31 cellular contexts compared by ENCODE assay signal in the genomic region with DNA sequence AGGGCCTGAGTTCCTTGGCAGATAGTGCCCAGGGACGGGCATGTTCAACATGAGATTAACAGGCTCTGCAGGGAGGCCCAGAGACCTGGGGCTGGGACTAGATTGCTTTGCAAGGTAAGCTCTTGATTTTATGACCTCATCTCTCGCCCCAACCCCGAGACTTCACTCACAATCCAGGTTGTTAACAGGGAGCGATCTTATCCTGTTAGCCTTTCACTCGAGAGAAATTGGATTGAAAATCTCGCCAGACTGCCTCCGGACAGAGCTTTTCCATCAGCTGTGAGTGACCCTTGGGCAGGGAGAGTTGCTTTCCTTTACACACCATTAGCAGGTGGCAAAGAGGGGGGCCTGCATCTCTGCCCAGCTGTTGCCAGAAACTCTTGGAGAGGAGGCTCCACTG.
"Had no signal": no experiment of that assay in that cellular context is flagged by ENCODE, and none has a peak within 500 bp of the region (broad histone marks: within the 10 kb centered on the region; RNA-seq: fewer than 3 reads in every experiment).

No MANE protein-coding gene starts in this region.

- H3K27me3 ChIP-seq: ascending aorta, breast epithelium, colonic mucosa, foreskin keratinocyte, gastrocnemius medialis had no signal

- H3K9me3 ChIP-seq: ascending aorta, breast epithelium, colonic mucosa, gastrocnemius medialis had no signal

- DNase-seq: activated CD4-positive, alpha-beta memory T cell treated with anti-CD3 and anti-CD28 coated beads, Interleukin-2, amount 10 ng/mL, durations not matched to agents 7 days and 5 days; activated CD4-positive, alpha-beta T cell treated with anti-CD3 and anti-CD28 coated beads for 36 hours; activated CD4-positive, alpha-beta T cell treated with anti-CD3 and anti-CD28 coated beads, Interleukin-2, amount 10 ng/mL, durations not matched to agents 7 days and 5 days; activated CD4-positive, alpha-beta T cell treated with anti-CD3 and anti-CD28 coated beads, Interleukin-2, amount 50 U/mL, for 4 hours; activated CD4-positive, CD25-positive, alpha-beta regulatory T cell; activated CD4-positive, CD25-positive, alpha-beta regulatory T cell treated with anti-CD3 and anti-CD28 coated beads, Interleukin-2, amount 50 U/mL, for 72 hours; activated CD8-positive, alpha-beta memory T cell treated with anti-CD3 and anti-CD28 coated beads, Interleukin-2, amount 50 U/mL, for 48 hours; activated gamma-delta T cell; activated naive CD4-positive, alpha-beta T cell; activated naive CD4-positive, alpha-beta T cell treated with anti-CD3 and anti-CD28 coated beads, Interleukin-2, amount 10 ng/mL, durations not matched to agents 7 days and 5 days; activated naive CD8-positive, alpha-beta T cell treated with anti-CD3 and anti-CD28 coated beads, Interleukin-2, amount 10 ng/mL, durations not matched to agents 7 days and 5 days; activated T-cell treated with anti-CD3 and anti-CD28 coated beads for 4 hours; activated T-cell treated with anti-CD3 and anti-CD28 coated beads, Interleukin-2, amount 50 U/mL, for 24 hours; activated T-cell treated with anti-CD3 and anti-CD28 coated beads, Interleukin-2, amount 50 U/mL, for 72 hours; central memory CD4-positive, alpha-beta T cell; cerebellar nuclear complex; colonic mucosa; effector CD8-positive, alpha-beta T cell; foreskin keratinocyte; gastrocnemius medialis; glutamatergic neuron; T-helper 1 cell; T-helper 17 cell; T1000 had no signal

- H3K4me1 Mint-ChIP-seq: activated CD4-positive, alpha-beta T cell treated with anti-CD3 and anti-CD28 coated beads for 36 hours had no signal

- H3K9me3 Mint-ChIP-seq: activated CD4-positive, alpha-beta T cell treated with anti-CD3 and anti-CD28 coated beads, Interleukin-2, amount 10 ng/mL, durations not matched to agents 7 days and 5 days; activated T-cell treated with anti-CD3 and anti-CD28 coated beads, Interleukin-2, amount 50 U/mL, for 24 hours had no signal

- H3K27ac Mint-ChIP-seq: activated CD4-positive, alpha-beta memory T cell treated with anti-CD3 and anti-CD28 coated beads, Interleukin-2, amount 10 ng/mL, durations not matched to agents 7 days and 5 days; activated CD4-positive, alpha-beta T cell treated with anti-CD3 and anti-CD28 coated beads for 36 hours; activated CD4-positive, alpha-beta T cell treated with anti-CD3 and anti-CD28 coated beads, Interleukin-2, amount 10 ng/mL, durations not matched to agents 7 days and 5 days; activated naive CD4-positive, alpha-beta T cell treated with anti-CD3 and anti-CD28 coated beads, Interleukin-2, amount 10 ng/mL, durations not matched to agents 7 days and 5 days; activated naive CD4-positive, alpha-beta T cell treated with anti-CD3 and anti-CD28 coated beads, Interleukin-2, amount 50 U/mL, for 72 hours; activated naive CD8-positive, alpha-beta T cell treated with anti-CD3 and anti-CD28 coated beads, Interleukin-2, amount 10 ng/mL, durations not matched to agents 7 days and 5 days; activated T-cell treated with anti-CD3 and anti-CD28 coated beads, Interleukin-2, amount 50 U/mL, for 24 hours; activated T-cell treated with anti-CD3 and anti-CD28 coated beads, Interleukin-2, amount 50 U/mL, for 72 hours; brain; T-helper 17 cell; T-helper 2 cell treated with Interferon-gamma antibody and Interleukin-4, amounts not matched to agents 5 μg/mL and 100 μg/mL, for 36 hours had no signal

- H3K36me3 ChIP-seq: ascending aorta, breast epithelium, cardiac muscle cell, colonic mucosa, gastrocnemius medialis had no signal

- H3K4me3 Mint-ChIP-seq: activated CD4-positive, alpha-beta memory T cell treated with anti-CD3 and anti-CD28 coated beads, Interleukin-2, amount 10 ng/mL, durations not matched to agents 7 days and 5 days; activated CD4-positive, alpha-beta T cell treated with anti-CD3 and anti-CD28 coated beads for 36 hours; activated CD4-positive, alpha-beta T cell treated with anti-CD3 and anti-CD28 coated beads, Interleukin-2, amount 10 ng/mL, durations not matched to agents 7 days and 5 days; activated naive CD4-positive, alpha-beta T cell treated with anti-CD3 and anti-CD28 coated beads, Interleukin-2, amount 10 ng/mL, durations not matched to agents 7 days and 5 days; activated naive CD8-positive, alpha-beta T cell treated with anti-CD3 and anti-CD28 coated beads, Interleukin-2, amount 10 ng/mL, durations not matched to agents 7 days and 5 days; activated T-cell treated with anti-CD3 and anti-CD28 coated beads, Interleukin-2, amount 50 U/mL, for 24 hours; activated T-cell treated with anti-CD3 and anti-CD28 coated beads, Interleukin-2, amount 50 U/mL, for 72 hours; brain; T-helper 17 cell; T-helper 2 cell treated with Interferon-gamma antibody and Interleukin-4, amounts not matched to agents 5 μg/mL and 100 μg/mL, for 36 hours had no signal

- H3K27ac ChIP-seq: ascending aorta, breast epithelium, cardiac muscle cell, colonic mucosa, foreskin keratinocyte, gastrocnemius medialis had no signal

- H3K36me3 Mint-ChIP-seq: activated naive CD4-positive, alpha-beta T cell treated with anti-CD3 and anti-CD28 coated beads, Interleukin-2, amount 10 ng/mL, durations not matched to agents 7 days and 5 days; activated naive CD8-positive, alpha-beta T cell treated with anti-CD3 and anti-CD28 coated beads, Interleukin-2, amount 10 ng/mL, durations not matched to agents 7 days and 5 days; brain had no signal

- ATAC-seq: activated CD4-positive, alpha-beta T cell treated with anti-CD3 and anti-CD28 coated beads for 36 hours; activated naive CD4-positive, alpha-beta T cell treated with anti-CD3 and anti-CD28 coated beads, Interleukin-2, amount 50 U/mL, for 72 hours; activated T-cell treated with anti-CD3 and anti-CD28 coated beads, Interleukin-2, amount 50 U/mL, for 72 hours; esophagus mucosa; foreskin keratinocyte; gastrocnemius medialis; T-helper 17 cell had no signal

- H3K4me1 ChIP-seq: ascending aorta, breast epithelium, colonic mucosa, foreskin keratinocyte, gastrocnemius medialis had no signal

- H3K4me3 ChIP-seq: ascending aorta, breast epithelium, cardiac muscle cell, colonic mucosa, gastrocnemius medialis had no signal
